ENCODE assay signal across 18 cellular contexts in the genomic region with DNA sequence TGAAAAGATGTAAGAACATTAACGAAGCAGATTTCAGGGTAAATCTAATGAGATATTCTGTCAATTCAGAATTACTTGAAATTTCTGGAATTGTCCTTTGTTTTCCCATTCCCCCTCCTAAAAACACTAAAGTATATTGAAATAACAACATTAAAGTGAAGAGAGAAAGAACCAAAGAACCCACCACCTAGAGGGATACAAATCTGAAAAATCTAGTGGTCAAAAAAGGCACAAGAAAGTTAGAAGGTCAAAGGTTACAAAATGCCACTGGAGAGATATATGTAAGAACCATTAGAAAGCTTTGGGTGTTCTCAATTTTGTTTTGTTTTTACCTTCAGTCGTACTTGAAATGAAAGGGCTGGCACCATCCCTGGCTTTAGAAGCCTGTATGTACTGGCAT.
"Had no signal": no experiment of that assay in that cellular context is flagged by ENCODE, and none has a peak within 500 bp of the region (broad histone marks: within the 10 kb centered on the region; RNA-seq: fewer than 3 reads in every experiment).

No MANE protein-coding gene starts in this region.

- H3K9me3 Mint-ChIP-seq: activated B cell treated with CpG ODN at 0.5 μM for 24 hours; activated CD4-positive, alpha-beta memory T cell treated with anti-CD3 and anti-CD28 coated beads, Interleukin-2, amount 10 ng/mL, durations not matched to agents 7 days and 5 days; activated T-helper 17 cell treated with anti-CD3 and anti-CD28 coated beads, Interleukin-2, amount 50 U/mL, for 72 hours; central memory CD8-positive, alpha-beta T cell; effector memory CD8-positive, alpha-beta T cell; stimulated activated naive B cell treated with anti-CD40 and anti-IgM and Interleukin-4, amounts not matched to agents 10 μg/mL and 1 μg/mL and 100 μg/mL, for 72 hours had no signal

- H3K27me3 ChIP-seq: pancreas, spleen, tibial artery had no signal

- H3K27ac ChIP-seq: pancreas, spleen, tibial artery had no signal

- H3K4me3 Mint-ChIP-seq: activated B cell treated with CpG ODN at 0.5 μM for 24 hours; activated CD4-positive, alpha-beta memory T cell treated with anti-CD3 and anti-CD28 coated beads, Interleukin-2, amount 10 ng/mL, durations not matched to agents 7 days and 5 days; activated CD8-positive, alpha-beta memory T cell treated with anti-CD3 and anti-CD28 coated beads, Interleukin-2, amount 10 ng/mL, durations not matched to agents 7 days and 5 days; brain; central memory CD8-positive, alpha-beta T cell; effector memory CD8-positive, alpha-beta T cell; stimulated activated naive B cell treated with anti-CD40 and anti-IgM and Interleukin-4, amounts not matched to agents 10 μg/mL and 1 μg/mL and 100 μg/mL, for 72 hours had no signal

- ATAC-seq: activated CD8-positive, alpha-beta memory T cell treated with anti-CD3 and anti-CD28 coated beads, Interleukin-2, amount 10 ng/mL, durations not matched to agents 7 days and 5 days; activated T-helper 17 cell treated with anti-CD3 and anti-CD28 coated beads, Interleukin-2, amount 50 U/mL, for 72 hours; effector memory CD8-positive, alpha-beta T cell; pancreas; sciatic nerve; stimulated activated naive B cell treated with anti-CD40 and anti-IgM and Interleukin-4, amounts not matched to agents 10 μg/mL and 1 μg/mL and 100 μg/mL, for 72 hours had no signal

- H3K9me3 ChIP-seq: pancreas, spleen, tibial artery had no signal

- H3K4me3 ChIP-seq: lung, pancreas, spleen, tibial artery had no signal

- H3K27ac Mint-ChIP-seq: activated B cell treated with CpG ODN at 0.5 μM for 24 hours; activated CD4-positive, alpha-beta memory T cell treated with anti-CD3 and anti-CD28 coated beads, Interleukin-2, amount 10 ng/mL, durations not matched to agents 7 days and 5 days; activated CD8-positive, alpha-beta memory T cell treated with anti-CD3 and anti-CD28 coated beads, Interleukin-2, amount 10 ng/mL, durations not matched to agents 7 days and 5 days; effector memory CD8-positive, alpha-beta T cell had no signal

- H3K36me3 Mint-ChIP-seq: activated CD8-positive, alpha-beta memory T cell treated with anti-CD3 and anti-CD28 coated beads, Interleukin-2, amount 10 ng/mL, durations not matched to agents 7 days and 5 days had no signal

- DNase-seq: activated B cell treated with CpG ODN at 0.5 μM for 24 hours; activated CD4-positive, alpha-beta memory T cell treated with anti-CD3 and anti-CD28 coated beads, Interleukin-2, amount 10 ng/mL, durations not matched to agents 7 days and 5 days; activated CD4-positive, alpha-beta T cell treated with anti-CD3 and anti-CD28 coated beads for 48 hours; activated CD8-positive, alpha-beta memory T cell treated with anti-CD3 and anti-CD28 coated beads, Interleukin-2, amount 10 ng/mL, durations not matched to agents 7 days and 5 days; activated naive CD4-positive, alpha-beta T cell; dermis blood vessel endothelial cell; effector memory CD8-positive, alpha-beta T cell; hippocampal formation; midbrain; pancreas; spleen; stimulated activated naive B cell treated with anti-CD40 and anti-IgM and Interleukin-4, amounts not matched to agents 10 μg/mL and 1 μg/mL and 100 μg/mL, for 72 hours; tibial artery had no signal

- H3K27me3 Mint-ChIP-seq: activated B cell treated with CpG ODN at 0.5 μM for 24 hours; activated CD4-positive, alpha-beta memory T cell treated with anti-CD3 and anti-CD28 coated beads, Interleukin-2, amount 10 ng/mL, durations not matched to agents 7 days and 5 days; activated CD8-positive, alpha-beta memory T cell treated with anti-CD3 and anti-CD28 coated beads, Interleukin-2, amount 10 ng/mL, durations not matched to agents 7 days and 5 days; activated T-helper 17 cell treated with anti-CD3 and anti-CD28 coated beads, Interleukin-2, amount 50 U/mL, for 72 hours; brain; central memory CD8-positive, alpha-beta T cell; effector memory CD8-positive, alpha-beta T cell; stimulated activated naive B cell treated with anti-CD40 and anti-IgM and Interleukin-4, amounts not matched to agents 10 μg/mL and 1 μg/mL and 100 μg/mL, for 72 hours had no signal
